ENCODE assay signal across 1 cellular context in the genomic region with DNA sequence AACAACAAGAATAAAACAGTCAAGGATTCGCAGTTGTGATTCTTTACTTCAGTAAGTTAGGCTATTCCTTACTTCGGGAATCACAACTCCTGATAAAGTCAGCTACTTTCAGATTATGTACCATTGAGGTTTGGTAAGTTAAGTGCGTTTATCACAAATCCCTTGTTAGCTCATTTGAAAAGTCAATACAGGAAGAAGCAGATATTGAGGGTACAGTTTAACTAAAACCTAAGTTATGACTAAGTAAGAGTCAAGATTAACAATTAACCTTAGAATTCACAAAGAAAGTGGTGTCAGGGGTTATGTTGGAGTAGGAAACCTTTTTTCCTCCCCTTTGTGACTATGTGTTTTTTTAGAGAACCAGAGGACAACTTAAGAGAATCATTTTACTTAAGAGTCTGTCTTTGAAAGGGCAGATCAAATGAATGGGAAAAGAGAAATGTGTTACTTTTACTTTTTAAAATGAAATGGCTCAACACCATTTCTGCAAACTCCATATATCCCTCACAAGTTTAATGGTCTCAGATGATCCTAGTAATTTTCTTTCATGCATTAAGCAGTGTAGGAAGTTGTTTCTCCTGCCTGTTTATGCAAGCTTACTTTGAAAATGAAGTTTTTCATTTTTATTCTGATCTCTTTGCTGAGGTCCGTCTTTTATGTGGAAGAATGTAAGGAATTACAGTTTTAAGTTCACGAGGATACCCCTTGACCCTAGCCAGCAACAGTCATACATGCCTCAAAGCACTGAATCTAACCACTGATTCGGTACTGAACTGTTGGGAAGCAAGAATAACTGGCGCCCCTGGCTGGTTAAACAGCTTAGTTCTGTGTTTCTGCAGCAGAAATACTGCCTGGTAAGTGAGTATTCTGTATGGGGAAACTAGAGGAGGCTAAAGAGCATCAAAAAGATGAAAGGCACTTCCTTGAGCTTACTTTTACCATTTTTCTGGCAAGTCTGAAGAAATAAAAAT.
TF ChIP-seq lines count a peak whose summit lies in the region.

No MANE protein-coding gene starts in this region.

TF ChIP-seq in HepG2, 621 proteins besides CTCF, POLR2A, EP300 and RAD21 (continued from another document):
- TF ChIP-seq, protein P1, sequence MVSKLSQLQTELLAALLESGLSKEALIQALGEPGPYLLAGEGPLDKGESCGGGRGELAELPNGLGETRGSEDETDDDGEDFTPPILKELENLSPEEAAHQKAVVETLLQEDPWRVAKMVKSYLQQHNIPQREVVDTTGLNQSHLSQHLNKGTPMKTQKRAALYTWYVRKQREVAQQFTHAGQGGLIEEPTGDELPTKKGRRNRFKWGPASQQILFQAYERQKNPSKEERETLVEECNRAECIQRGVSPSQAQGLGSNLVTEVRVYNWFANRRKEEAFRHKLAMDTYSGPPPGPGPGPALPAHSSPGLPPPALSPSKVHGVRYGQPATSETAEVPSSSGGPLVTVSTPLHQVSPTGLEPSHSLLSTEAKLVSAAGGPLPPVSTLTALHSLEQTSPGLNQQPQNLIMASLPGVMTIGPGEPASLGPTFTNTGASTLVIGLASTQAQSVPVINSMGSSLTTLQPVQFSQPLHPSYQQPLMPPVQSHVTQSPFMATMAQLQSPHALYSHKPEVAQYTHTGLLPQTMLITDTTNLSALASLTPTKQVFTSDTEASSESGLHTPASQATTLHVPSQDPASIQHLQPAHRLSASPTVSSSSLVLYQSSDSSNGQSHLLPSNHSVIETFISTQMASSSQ (IDR thresholded peaks at IDR 0.05; ENCODE audit: low read depth), result peak; percentile 53; the same call in 1 of the 2 replicates
- TF ChIP-seq, protein P1 (CRISPR knock-in tag; IDR thresholded peaks at IDR 0.05; ENCODE audit: borderline replicate concordance), result no peak
- TF ChIP-seq ONECUT2 (CRISPR knock-in tag; IDR thresholded peaks at IDR 0.05) (0 out of 2 replicates have a peak, but pooled peaks have one; percentile 33), RXRB (CRISPR knock-in tag; IDR thresholded peaks at IDR 0.05; ENCODE audit: borderline replicate concordance) (peak; percentile 15; the same call in 1 of the 2 replicates), STAG1 (CRISPR knock-in tag; IDR thresholded peaks at IDR 0.05) (peak; percentile 26; the same call in 1 of the 2 replicates), KDM1A (CRISPR knock-in tag; IDR thresholded peaks at IDR 0.05) (no peak), ZFP1 (CRISPR knock-in tag; IDR thresholded peaks at IDR 0.05) (no peak)
